Comparison of ENCODE assay signal across 22 cellular contexts in genomic region chr3:14019459-14019858, GRCh38.
"Had no signal": no experiment of that assay in that cellular context is flagged by ENCODE, and none has a peak within 500 bp of the region (broad histone marks: within the 10 kb centered on the region; RNA-seq: fewer than 3 reads in every experiment).

No MANE protein-coding gene starts in this region.

- H3K36me3 ChIP-seq: brain microvascular endothelial cell, gastroesophageal sphincter, heart right ventricle, left ventricle myocardium inferior, prostate gland, thoracic aorta had no signal

- DNase-seq: activated CD4-positive, alpha-beta T cell treated with anti-CD3 and anti-CD28 coated beads, Interleukin-2, amount 10 ng/mL, durations not matched to agents 24 days and 14 days; activated CD8-positive, alpha-beta T cell treated with anti-CD3 and anti-CD28 coated beads for 36 hours; activated naive CD4-positive, alpha-beta T cell treated with anti-CD3 and anti-CD28 coated beads for 36 hours; activated naive CD8-positive, alpha-beta T cell treated with anti-CD3 and anti-CD28 coated beads, Interleukin-2, amount 50 U/mL, for 24 hours; activated T-cell treated with anti-CD3 and anti-CD28 coated beads, Interleukin-2, amount 50 U/mL, for 1 hour; anterior cingulate cortex; brain microvascular endothelial cell; central memory CD4-positive, alpha-beta T cell; dorsolateral prefrontal cortex; heart right ventricle; kidney glomerular epithelial cell; left ventricle myocardium inferior; naive B cell; right cardiac atrium; small intestine; stimulated activated CD4-positive, alpha-beta T cell treated with anti-CD3 and anti-CD28 coated beads, Interleukin-4, amount 100 ng/mL, for 1 hour; T-cell had no signal

- H3K27me3 ChIP-seq: brain microvascular endothelial cell, gastroesophageal sphincter had no signal

- H3K4me3 Mint-ChIP-seq: activated CD4-positive, alpha-beta T cell treated with anti-CD3 and anti-CD28 coated beads, Interleukin-2, amount 10 ng/mL, durations not matched to agents 24 days and 14 days; activated CD8-positive, alpha-beta T cell treated with anti-CD3 and anti-CD28 coated beads for 36 hours; activated naive CD4-positive, alpha-beta T cell treated with anti-CD3 and anti-CD28 coated beads for 36 hours; activated naive CD8-positive, alpha-beta T cell treated with anti-CD3 and anti-CD28 coated beads, Interleukin-2, amount 50 U/mL, for 24 hours; neural crest cell; stimulated activated effector memory CD8-positive, alpha-beta T cell treated with anti-CD3 and anti-CD28 coated beads, Interleukin-12 subunit alpha, Interleukin-12 subunit beta, amount 100 ng/mL, for 72 hours; T-cell had no signal

- H3K4me3 ChIP-seq: dorsolateral prefrontal cortex, gastroesophageal sphincter, heart right ventricle, left ventricle myocardium inferior, prostate gland, thoracic aorta had no signal

- H3K27ac Mint-ChIP-seq: activated CD4-positive, alpha-beta T cell treated with anti-CD3 and anti-CD28 coated beads, Interleukin-2, amount 10 ng/mL, durations not matched to agents 24 days and 14 days; activated CD8-positive, alpha-beta T cell treated with anti-CD3 and anti-CD28 coated beads for 36 hours; activated naive CD4-positive, alpha-beta T cell treated with anti-CD3 and anti-CD28 coated beads for 36 hours; activated naive CD8-positive, alpha-beta T cell treated with anti-CD3 and anti-CD28 coated beads, Interleukin-2, amount 50 U/mL, for 24 hours; naive B cell; stimulated activated effector memory CD8-positive, alpha-beta T cell treated with anti-CD3 and anti-CD28 coated beads, Interleukin-12 subunit alpha, Interleukin-12 subunit beta, amount 100 ng/mL, for 72 hours; T-cell had no signal

- H3K27ac ChIP-seq: brain microvascular endothelial cell, dorsolateral prefrontal cortex, gastroesophageal sphincter, heart right ventricle, left ventricle myocardium inferior, prostate gland, thoracic aorta had no signal

- H3K4me1 ChIP-seq: gastroesophageal sphincter, heart right ventricle, left ventricle myocardium inferior, prostate gland had no signal

- H3K36me3 Mint-ChIP-seq: stimulated activated effector memory CD8-positive, alpha-beta T cell treated with anti-CD3 and anti-CD28 coated beads, Interleukin-12 subunit alpha, Interleukin-12 subunit beta, amount 100 ng/mL, for 72 hours had no signal

- H3K4me1 Mint-ChIP-seq: activated CD4-positive, alpha-beta T cell treated with anti-CD3 and anti-CD28 coated beads, Interleukin-2, amount 10 ng/mL, durations not matched to agents 24 days and 14 days; activated naive CD8-positive, alpha-beta T cell treated with anti-CD3 and anti-CD28 coated beads, Interleukin-2, amount 50 U/mL, for 24 hours; naive B cell; neural crest cell; stimulated activated effector memory CD8-positive, alpha-beta T cell treated with anti-CD3 and anti-CD28 coated beads, Interleukin-12 subunit alpha, Interleukin-12 subunit beta, amount 100 ng/mL, for 72 hours; T-cell had no signal

- H3K9me3 ChIP-seq: prostate gland had no signal

- H3K9me3 Mint-ChIP-seq: stimulated activated effector memory CD8-positive, alpha-beta T cell treated with anti-CD3 and anti-CD28 coated beads, Interleukin-12 subunit alpha, Interleukin-12 subunit beta, amount 100 ng/mL, for 72 hours had no signal
